In genomic region chr11:72851726-72852125, GRCh38 we compare ENCODE assay signal across 24 cellular contexts.
"Had no signal": no experiment of that assay in that cellular context is flagged by ENCODE, and none has a peak within 500 bp of the region (broad histone marks: within the 10 kb centered on the region; RNA-seq: fewer than 3 reads in every experiment).

No MANE protein-coding gene starts in this region.

- DNase-seq: colonic mucosa; effector memory CD4-positive, alpha-beta T cell; foreskin keratinocyte; heart left ventricle; left cardiac atrium; left lung; mesendoderm; midbrain; natural killer cell; occipital lobe; ovary; posterior cingulate gyrus; psoas muscle; right cardiac atrium; sigmoid colon; stimulated activated CD4-positive, alpha-beta T cell treated with anti-CD3 and anti-CD28 coated beads, Interleukin-4, amount 100 ng/mL, for 4 hours; stimulated activated naive B cell treated with anti-CD40 and anti-IgM and Interleukin-4, amounts not matched to agents 10 μg/mL and 1 μg/mL and 100 μg/mL, for 72 hours; stimulated activated naive CD8-positive, alpha-beta T cell treated with anti-CD3 and anti-CD28 coated beads, Interleukin-15, amount 100 ng/mL, for 72 hours had no signal

- H3K4me1 ChIP-seq: colonic mucosa, foreskin keratinocyte had no signal

- H3K4me3 Mint-ChIP-seq: dendritic cell treated with granulocyte-macrophage colony-stimulating factor and Interleukin-4, amounts not matched to agents 40 ng/mL and 50 ng/mL, for 4 days; natural killer cell; stimulated activated naive B cell treated with anti-CD40 and anti-IgM and Interleukin-4, amounts not matched to agents 10 μg/mL and 1 μg/mL and 100 μg/mL, for 72 hours; stimulated activated naive CD8-positive, alpha-beta T cell treated with anti-CD3 and anti-CD28 coated beads, Interleukin-15, amount 100 ng/mL, for 72 hours; type B pancreatic cell had no signal

- H3K9me3 Mint-ChIP-seq: dendritic cell treated with granulocyte-macrophage colony-stimulating factor and Interleukin-4, amounts not matched to agents 40 ng/mL and 50 ng/mL, for 4 days; natural killer cell; stimulated activated naive B cell treated with anti-CD40 and anti-IgM and Interleukin-4, amounts not matched to agents 10 μg/mL and 1 μg/mL and 100 μg/mL, for 72 hours; stimulated activated naive CD8-positive, alpha-beta T cell treated with anti-CD3 and anti-CD28 coated beads, Interleukin-15, amount 100 ng/mL, for 72 hours; type B pancreatic cell had no signal

- H3K27ac ChIP-seq: colonic mucosa, esophagus muscularis mucosa, foreskin keratinocyte, gastroesophageal sphincter, heart left ventricle, hepatocyte, left lung, ovary, psoas muscle, sigmoid colon, suprapubic skin had no signal

- H3K4me3 ChIP-seq: colonic mucosa, esophagus muscularis mucosa, gastroesophageal sphincter, heart left ventricle, hepatocyte, left lung, ovary, psoas muscle, sigmoid colon, suprapubic skin had no signal

- H3K9me3 ChIP-seq: colonic mucosa, esophagus muscularis mucosa, gastroesophageal sphincter, heart left ventricle, left lung, ovary, psoas muscle, sigmoid colon, suprapubic skin had no signal

- H3K27ac Mint-ChIP-seq: dendritic cell treated with granulocyte-macrophage colony-stimulating factor and Interleukin-4, amounts not matched to agents 40 ng/mL and 50 ng/mL, for 4 days; natural killer cell; type B pancreatic cell had no signal

- H3K36me3 ChIP-seq: colonic mucosa, gastroesophageal sphincter, left lung, ovary, suprapubic skin had no signal

- ATAC-seq: foreskin keratinocyte; gastroesophageal sphincter; heart left ventricle; left cardiac atrium; left lung; natural killer cell; right cardiac atrium; stimulated activated naive B cell treated with anti-CD40 and anti-IgM and Interleukin-4, amounts not matched to agents 10 μg/mL and 1 μg/mL and 100 μg/mL, for 72 hours; stimulated activated naive CD8-positive, alpha-beta T cell treated with anti-CD3 and anti-CD28 coated beads, Interleukin-15, amount 100 ng/mL, for 72 hours had no signal

- H3K27me3 Mint-ChIP-seq: dendritic cell treated with granulocyte-macrophage colony-stimulating factor and Interleukin-4, amounts not matched to agents 40 ng/mL and 50 ng/mL, for 4 days; stimulated activated naive B cell treated with anti-CD40 and anti-IgM and Interleukin-4, amounts not matched to agents 10 μg/mL and 1 μg/mL and 100 μg/mL, for 72 hours; stimulated activated naive CD8-positive, alpha-beta T cell treated with anti-CD3 and anti-CD28 coated beads, Interleukin-15, amount 100 ng/mL, for 72 hours; type B pancreatic cell had no signal

- H3K36me3 Mint-ChIP-seq: natural killer cell, type B pancreatic cell had no signal

- H3K27me3 ChIP-seq: colonic mucosa, esophagus muscularis mucosa, foreskin keratinocyte, gastroesophageal sphincter, heart left ventricle, hepatocyte, left lung, ovary, sigmoid colon, suprapubic skin had no signal

- H3K4me1 Mint-ChIP-seq: stimulated activated naive CD8-positive, alpha-beta T cell treated with anti-CD3 and anti-CD28 coated beads, Interleukin-15, amount 100 ng/mL, for 72 hours had no signal
